ENCODE assay signal across 20 cellular contexts in the genomic region with DNA sequence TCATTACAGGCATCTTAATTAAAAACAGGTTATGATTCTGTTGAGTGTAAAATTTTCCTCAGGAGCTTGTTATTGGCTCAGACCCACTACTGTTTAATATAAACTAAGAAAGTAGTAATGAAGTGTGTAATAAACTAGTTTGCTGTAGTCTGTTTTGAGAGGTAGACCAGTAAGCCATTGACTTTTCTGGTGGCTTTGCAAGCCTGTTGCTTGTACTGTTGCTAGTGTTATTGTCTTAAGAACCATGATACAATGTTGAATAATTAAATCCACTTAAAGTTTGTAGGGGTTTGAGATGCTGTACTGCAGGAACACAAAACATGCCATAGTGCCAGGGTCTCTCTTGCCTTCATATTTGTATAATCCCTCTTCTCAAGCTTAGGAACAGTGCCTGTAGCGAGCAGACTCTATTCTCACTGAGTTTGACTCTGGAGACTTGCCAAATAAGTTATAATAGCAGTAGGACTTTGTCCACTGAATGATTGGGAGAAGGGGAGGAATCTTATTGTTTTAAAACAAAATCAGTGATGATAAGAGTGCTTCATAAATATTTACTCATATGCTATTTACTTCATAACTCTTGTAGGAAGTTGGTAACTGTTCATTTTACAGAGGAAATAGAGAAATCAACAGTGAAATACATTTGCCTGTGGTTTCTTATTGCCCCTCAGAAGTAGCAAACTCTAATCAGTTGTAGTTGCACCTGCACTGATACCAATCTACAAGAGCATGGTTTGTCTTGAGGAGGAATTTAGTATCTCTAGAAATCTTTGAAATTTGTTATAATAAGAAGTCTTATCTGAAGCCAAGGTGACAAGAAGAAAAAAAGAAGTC. TPM values are rescaled to one million over a fixed set of nuclear protein-coding genes. Genes with fewer than 3 reads are reported as not detected.
DNase-seq lines count a peak whose midpoint lies in the region; ATAC-seq and TF ChIP-seq lines count a peak whose summit lies in the region.
"Had no signal": no experiment of that assay in that cellular context is flagged by ENCODE, and none has a peak within 500 bp of the region (broad histone marks: within the 10 kb centered on the region; RNA-seq: fewer than 3 reads in every experiment).

No MANE protein-coding gene starts in this region.

- TF ChIP-seq CTCF in DND-41 (IDR thresholded peaks at IDR 0.05; ENCODE audit: borderline replicate concordance, extremely low read depth, low read length, poor library complexity, severe bottlenecking), result no peak
- no peak for TF ChIP-seq CTCF in WTC11 (IDR thresholded peaks at IDR 0.05)

- no peaks in the 10 kb centered on the region for H3K27me3 ChIP-seq in DND-41 (ENCODE audit: insufficient read depth, low read length, poor library complexity)
- H3K27me3 ChIP-seq in adipocyte (replicated peaks; ENCODE audit: control insufficient read depth, insufficient read depth, low read length), result no peaks in the 10 kb centered on the region
- no peaks in the 10 kb centered on the region for H3K27me3 ChIP-seq in naive thymus-derived CD4-positive, alpha-beta T cell (ENCODE audit: control insufficient read depth in 2 of 2, insufficient read depth in 2 of 2, low read length in 2 of 2)
- H3K27me3 ChIP-seq: adrenal gland, left lung, ovary had no signal

- POLR2A ChIA-PET in naive thymus-derived CD4-positive, alpha-beta T cell (lab: Charles Lee), result interaction anchor here (0.6 to 0.8 kb wide), 2 partner anchors 14 to 49 kb away, joined by 3 read pairs; a partner anchor contains a TSS
- POLR2A ChIA-PET in WTC11 (lab: Charles Lee), result no interaction called here

- H3K36me3 ChIP-seq in DND-41 (ENCODE audit: insufficient read depth, low read length) (peaks cover 29% of the 10 kb centered on the region), adipocyte (ENCODE audit: control insufficient read depth, insufficient read depth, low read length, severe bottlenecking) (peaks cover 4% of the 10 kb centered on the region)
- no peaks in the 10 kb centered on the region for H3K36me3 ChIP-seq in naive thymus-derived CD4-positive, alpha-beta T cell (ENCODE audit: control insufficient read depth in 2 of 3, insufficient read depth in 3 of 3, low read length in 3 of 3)
- H3K36me3 ChIP-seq: adrenal gland, ovary had no signal

- H3K27me3 Mint-ChIP-seq in naive thymus-derived CD4-positive, alpha-beta T cell, result no peaks in the 10 kb centered on the region
- H3K27me3 Mint-ChIP-seq in WTC11 (ENCODE audit: low read depth), result no peaks in the 10 kb centered on the region
- H3K27me3 Mint-ChIP-seq: central memory CD8-positive, alpha-beta T cell; type B pancreatic cell had no signal

- H3K9me3 ChIP-seq in DND-41 (ENCODE audit: insufficient read depth, low read length, severe bottlenecking) (no peaks in the 10 kb centered on the region), adipocyte (ENCODE audit: control insufficient read depth, low read length) (peaks cover 4% of the 10 kb centered on the region)
- peaks cover 0 to 4% (median 0%) of the 10 kb centered on the region in 3 experiments for H3K9me3 ChIP-seq in naive thymus-derived CD4-positive, alpha-beta T cell (ENCODE audit: control insufficient read depth in 2 of 3, low read length in 3 of 3)
- H3K9me3 ChIP-seq: adrenal gland, left lung, ovary had no signal

- CTCF ChIA-PET in naive thymus-derived CD4-positive, alpha-beta T cell (lab: Charles Lee), result interaction anchor here (0.6 to 1.1 kb wide), 2 partner anchors 9 to 14 kb away, joined by 3 to 5 read pairs; no protein-coding TSS in a partner anchor
- CTCF ChIA-PET in WTC11 (lab: Charles Lee), result no interaction called here

- peaks cover 7 to 62% (median 46%) of the 10 kb centered on the region in 5 donors for H3K36me3 Mint-ChIP-seq in naive thymus-derived CD4-positive, alpha-beta T cell
- peaks cover 22% of the 10 kb centered on the region for H3K36me3 Mint-ChIP-seq in WTC11
- H3K36me3 Mint-ChIP-seq: stimulated activated effector memory CD8-positive, alpha-beta T cell treated with anti-CD3 and anti-CD28 coated beads, Interleukin-12 subunit alpha, Interleukin-12 subunit beta, amount 100 ng/mL, for 72 hours had no signal

- peak overlapping the region in 8 of 9 donors; percentile 48 to 79 (median 62) for H3K27ac Mint-ChIP-seq in naive thymus-derived CD4-positive, alpha-beta T cell
- H3K27ac Mint-ChIP-seq in WTC11, result no peak overlapping the region
- H3K27ac Mint-ChIP-seq: activated CD8-positive, alpha-beta T cell treated with anti-CD3 and anti-CD28 coated beads, Interleukin-2, amount 10 ng/mL, durations not matched to agents 7 days and 5 days; activated T-helper 1 cell treated with anti-CD3 and anti-CD28 coated beads, Interleukin-12 subunit alpha, Interleukin-12 subunit beta, Interleukin-2, Interleukin-4 antibody, amounts not matched to agents 30 ng/mL and 10 ng/mL and 1 ng/mL, durations not matched to agents 14 hours and 24 hours and 36 hours; stimulated activated effector memory CD8-positive, alpha-beta T cell treated with anti-CD3 and anti-CD28 coated beads, Interleukin-12 subunit alpha, Interleukin-12 subunit beta, amount 100 ng/mL, for 72 hours; type B pancreatic cell had no signal

- intact Hi-C loops in naive thymus-derived CD4-positive, alpha-beta T cell (cut with micrococcal nuclease), result no loop called here

- no peak overlapping the region for H2AFZ ChIP-seq in DND-41 (ENCODE audit: low read depth, low read length)
- H2AFZ ChIP-seq: GM23248 had no signal

- H3K9me3 Mint-ChIP-seq in naive thymus-derived CD4-positive, alpha-beta T cell, result peaks cover 0 to 16% (median 4%) of the 10 kb centered on the region in 11 donors
- H3K9me3 Mint-ChIP-seq in WTC11, result peaks cover 20% of the 10 kb centered on the region
- H3K9me3 Mint-ChIP-seq: stimulated activated effector memory CD8-positive, alpha-beta T cell treated with anti-CD3 and anti-CD28 coated beads, Interleukin-12 subunit alpha, Interleukin-12 subunit beta, amount 100 ng/mL, for 72 hours had no signal

- peak; percentile 90 for ATAC-seq in DND-41 (ENCODE audit: insufficient read depth, low read depth)
- peak; percentile 62 for ATAC-seq in HG02678 (IDR thresholded peaks at IDR 0.05; ENCODE audit: unreplicated experiment)
- peak; percentile 57 for ATAC-seq in naive thymus-derived CD4-positive, alpha-beta T cell
- no peak for ATAC-seq in WTC11
- no peak for ATAC-seq in GM18858 (IDR thresholded peaks at IDR 0.05; ENCODE audit: unreplicated experiment)
- ATAC-seq: activated CD8-positive, alpha-beta T cell treated with anti-CD3 and anti-CD28 coated beads, Interleukin-2, amount 10 ng/mL, durations not matched to agents 7 days and 5 days; left lung; stimulated activated effector memory CD8-positive, alpha-beta T cell treated with anti-CD3 and anti-CD28 coated beads, Interleukin-12 subunit alpha, Interleukin-12 subunit beta, amount 100 ng/mL, for 72 hours had no signal

- peaks cover 73% of the 10 kb centered on the region for H3K4me1 ChIP-seq in DND-41 (ENCODE audit: insufficient read depth, low read length)
- H3K4me1 ChIP-seq in adipocyte (ENCODE audit: control insufficient read depth, insufficient read depth, low read length), result peaks cover 37% of the 10 kb centered on the region
- peaks cover 6 to 28% of the 10 kb centered on the region in 2 donors for H3K4me1 ChIP-seq in naive thymus-derived CD4-positive, alpha-beta T cell (ENCODE audit: control insufficient read depth in 2 of 2, insufficient read depth in 2 of 2, low read length in 2 of 2)

- peak overlapping the region in 8 of 10 donors; percentile 12 to 70 (median 50) for H3K4me3 Mint-ChIP-seq in naive thymus-derived CD4-positive, alpha-beta T cell
- no peak overlapping the region for H3K4me3 Mint-ChIP-seq in WTC11
- H3K4me3 Mint-ChIP-seq: activated CD8-positive, alpha-beta T cell treated with anti-CD3 and anti-CD28 coated beads, Interleukin-2, amount 10 ng/mL, durations not matched to agents 7 days and 5 days; activated T-helper 1 cell treated with anti-CD3 and anti-CD28 coated beads, Interleukin-12 subunit alpha, Interleukin-12 subunit beta, Interleukin-2, Interleukin-4 antibody, amounts not matched to agents 30 ng/mL and 10 ng/mL and 1 ng/mL, durations not matched to agents 14 hours and 24 hours and 36 hours; central memory CD8-positive, alpha-beta T cell; stimulated activated effector memory CD8-positive, alpha-beta T cell treated with anti-CD3 and anti-CD28 coated beads, Interleukin-12 subunit alpha, Interleukin-12 subunit beta, amount 100 ng/mL, for 72 hours; type B pancreatic cell had no signal

- H3K79me2 ChIP-seq in DND-41 (ENCODE audit: insufficient read depth, low read length), result peaks cover 94% of the 10 kb centered on the region

- peak overlapping the region; percentile 54 for H3K4me2 ChIP-seq in DND-41 (ENCODE audit: insufficient read depth, low read length)

- peak; percentile 45 for DNase-seq in DND-41
- DNase-seq in adipocyte (ENCODE audit: low read depth), result peak; percentile 25
- DNase-seq in naive thymus-derived CD4-positive, alpha-beta T cell, result peak in 5 of 9 donors; percentile 10 to 45 (median 29)
- DNase-seq in NCI-H2171 (lab: John Stamatoyannopoulos, UW), result no peak
- no peak for DNase-seq in WTC11 (ENCODE audit: low spot score)
- DNase-seq in NCI-H524 treated with DMSO at 0.1 percent for 48 hours (lab: John Stamatoyannopoulos, UW), result no peak
- DNase-seq: activated CD8-positive, alpha-beta T cell treated with anti-CD3 and anti-CD28 coated beads, Interleukin-2, amount 10 ng/mL, durations not matched to agents 7 days and 5 days; adrenal gland; DMS153; GM23248; left lung; NCI-H1694; NCI-H510A; ovary had no signal

- peak overlapping the region; percentile 96 for H3K27ac ChIP-seq in DND-41 (ENCODE audit: low read length)
- H3K27ac ChIP-seq in naive thymus-derived CD4-positive, alpha-beta T cell (ENCODE audit: low read depth, low read length), result no peak overlapping the region
- H3K27ac ChIP-seq: adrenal gland, GM23248, left lung, ovary had no signal

- H3K9ac ChIP-seq in DND-41 (ENCODE audit: low read depth, low read length) (peak overlapping the region; percentile 46), adipocyte (ENCODE audit: low read length) (no peak overlapping the region)
- H3K9ac ChIP-seq: GM23248 had no signal

- H4K20me1 ChIP-seq in DND-41 (ENCODE audit: insufficient read depth, low read length), result peaks cover 20% of the 10 kb centered on the region; the same call in 1 of the 2 replicates

- H3K4me1 Mint-ChIP-seq in naive thymus-derived CD4-positive, alpha-beta T cell, result peaks cover 35 to 96% (median 78%) of the 10 kb centered on the region in 7 donors
- H3K4me1 Mint-ChIP-seq in WTC11, result peaks cover 47% of the 10 kb centered on the region

- H3K4me3 ChIP-seq in DND-41 (ENCODE audit: low read depth in 1 of 2, low read length in 2 of 2), result peak overlapping the region in 1 of 2 experiments; percentile 40; a peak in 2 of 4 replicates
- no peak overlapping the region for H3K4me3 ChIP-seq in adipocyte (ENCODE audit: low read length)
- H3K4me3 ChIP-seq in naive thymus-derived CD4-positive, alpha-beta T cell (ENCODE audit: low read length), result no peak overlapping the region
- H3K4me3 ChIP-seq: adrenal gland, GM23248, left lung, ovary had no signal

RNA-seq across cellular contexts. Expression of a gene that starts 13.4 kb away (rescaled TPM):
- total RNA-seq in naive thymus-derived CD4-positive, alpha-beta T cell, result 10 to 100 TPM; 71.5 to 99.4 (median 84.0) TPM
- 10 to 100 TPM; 51.3 to 72.1 TPM for polyA plus RNA-seq in naive thymus-derived CD4-positive, alpha-beta T cell
- total RNA-seq in WTC11 (2021), result 73.2 to 92.9 TPM (median 81.3 TPM) in 3 replicates

Comparison
In these comparisons a context has a peak if more than half of its experiments do, and no peak if none do; other contexts are left out.
1. ATAC-seq: peak in DND-41 (single experiment), HG02678 (single experiment) and naive thymus-derived CD4-positive, alpha-beta T cell (single experiment); none in WTC11 (single experiment) and GM18858 (single experiment).
2. DNase-seq: peak in DND-41 (single experiment), adipocyte (single experiment) and naive thymus-derived CD4-positive, alpha-beta T cell (5 of 9); none in NCI-H2171 (single experiment), WTC11 (single experiment) and NCI-H524 treated with DMSO at 0.1 percent for 48 hours (single experiment).